10 cellular contexts compared by ENCODE assay signal in the genomic region with DNA sequence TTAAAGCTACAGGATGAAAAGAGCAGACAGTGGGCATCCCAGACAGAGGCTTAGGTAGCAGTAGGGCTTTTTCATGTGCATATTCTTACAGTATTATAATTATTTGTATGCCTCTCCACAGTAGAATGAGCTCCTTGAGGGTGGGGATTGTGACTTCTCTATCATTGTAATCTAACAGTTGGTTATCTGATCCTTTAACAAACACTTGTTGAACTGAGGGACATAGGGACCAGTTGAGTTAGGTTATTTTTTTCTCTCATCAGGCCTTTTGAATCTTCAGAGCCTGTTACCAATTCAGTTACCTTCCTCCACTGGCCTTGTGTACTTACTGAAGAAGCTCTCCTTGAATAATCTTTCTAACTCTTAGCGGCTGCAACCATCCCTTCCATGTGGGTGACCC. TPM values are rescaled to one million over a fixed set of nuclear protein-coding genes. Genes with fewer than 3 reads are reported as not detected.
DNase-seq lines count a peak whose midpoint lies in the region; ATAC-seq and TF ChIP-seq lines count a peak whose summit lies in the region.
"Had no signal": no experiment of that assay in that cellular context is flagged by ENCODE, and none has a peak within 500 bp of the region (broad histone marks: within the 10 kb centered on the region; RNA-seq: fewer than 3 reads in every experiment).

No MANE protein-coding gene starts in this region.

- H3K27ac Mint-ChIP-seq in CD8-positive, alpha-beta T cell = peak overlapping the region; percentile 99
- peak overlapping the region; percentile 100 for H3K27ac Mint-ChIP-seq in activated naive CD8-positive, alpha-beta T cell treated with anti-CD3 and anti-CD28 coated beads for 36 hours
- peak overlapping the region; percentile 100 for H3K27ac Mint-ChIP-seq in mesothelial cell of epicardium

- H3K4me1 Mint-ChIP-seq in CD8-positive, alpha-beta T cell (ENCODE audit: low read depth) = peaks cover 73% of the 10 kb centered on the region
- H3K4me1 Mint-ChIP-seq in activated naive CD8-positive, alpha-beta T cell treated with anti-CD3 and anti-CD28 coated beads for 36 hours = peaks cover 50% of the 10 kb centered on the region
- peaks cover 44% of the 10 kb centered on the region for H3K4me1 Mint-ChIP-seq in mesothelial cell of epicardium

- no peaks in the 10 kb centered on the region for H3K27me3 ChIP-seq in CD8-positive, alpha-beta T cell (ENCODE audit: insufficient read depth, low read length)
- no peaks in the 10 kb centered on the region for H3K27me3 ChIP-seq in HUES6 (ENCODE audit: control insufficient read depth, insufficient read depth, low read length)

- no peaks in the 10 kb centered on the region for H3K36me3 ChIP-seq in CD8-positive, alpha-beta T cell (ENCODE audit: insufficient read depth, low read length)
- peaks cover 37% of the 10 kb centered on the region for H3K36me3 ChIP-seq in HUES6 (ENCODE audit: control insufficient read depth, insufficient read depth, low read length)

- H3K4me1 ChIP-seq in CD8-positive, alpha-beta T cell (ENCODE audit: insufficient read depth, low read length) = peaks cover 41% of the 10 kb centered on the region
- peaks cover 26% of the 10 kb centered on the region; the same call in 1 of the 2 replicates for H3K4me1 ChIP-seq in HUES6 (ENCODE audit: control insufficient read depth, insufficient read depth, low read length)

- CTCF ChIA-PET in CD8-positive, alpha-beta T cell (lab: Charles Lee) = interaction anchor here (0.6 to 2.7 kb wide), 6 partner anchors 24 to 530 kb away, joined by 3 to 15 read pairs (median 6); a partner anchor contains a TSS

- H3K9me3 ChIP-seq in CD8-positive, alpha-beta T cell (ENCODE audit: low read length) = no peaks in the 10 kb centered on the region
- no peaks in the 10 kb centered on the region for H3K9me3 ChIP-seq in HUES6 (ENCODE audit: control insufficient read depth, insufficient read depth, low read depth, low read length)

- peaks cover 42% of the 10 kb centered on the region for H3K36me3 Mint-ChIP-seq in CD8-positive, alpha-beta T cell
- peaks cover 23% of the 10 kb centered on the region for H3K36me3 Mint-ChIP-seq in activated naive CD8-positive, alpha-beta T cell treated with anti-CD3 and anti-CD28 coated beads for 36 hours
- H3K36me3 Mint-ChIP-seq in mesothelial cell of epicardium = peaks cover 18% of the 10 kb centered on the region

- POLR2A ChIA-PET in CD8-positive, alpha-beta T cell (lab: Charles Lee) = interaction anchor here (1.2 to 2.5 kb wide), 3 partner anchors 55 to 285 kb away, joined by 3 to 65 read pairs (median 7); a partner anchor contains a TSS

- peak overlapping the region; percentile 96 for H3K4me3 Mint-ChIP-seq in CD8-positive, alpha-beta T cell
- peak overlapping the region; percentile 91 for H3K4me3 Mint-ChIP-seq in activated naive CD8-positive, alpha-beta T cell treated with anti-CD3 and anti-CD28 coated beads for 36 hours
- H3K4me3 Mint-ChIP-seq in mesothelial cell of epicardium = peak overlapping the region; percentile 98

- intact Hi-C loops in CD8-positive, alpha-beta T cell (cut with DNase I, micrococcal nuclease) = loop anchor here (2.0 to 10.0 kb wide), 14 partner anchors 223 to 1678 kb away; a partner anchor contains a TSS

- no peak for ATAC-seq in CD8-positive, alpha-beta T cell
- no peak for ATAC-seq in GM19328 (IDR thresholded peaks at IDR 0.05; ENCODE audit: unreplicated experiment)

- H3K27ac ChIP-seq in CD8-positive, alpha-beta T cell (ENCODE audit: low read depth, low read length) = no peak overlapping the region
- no peak overlapping the region for H3K27ac ChIP-seq in HUES6 (ENCODE audit: low read depth, low read length)

- peak overlapping the region; percentile 98 for H3K9ac ChIP-seq in HUES6 (ENCODE audit: low read length)

- H3K4me3 ChIP-seq in CD8-positive, alpha-beta T cell (ENCODE audit: low read depth, low read length) = no peak overlapping the region
- H3K4me3 ChIP-seq in HUES6 (ENCODE audit: low read depth, low read length) = peak overlapping the region; percentile 95

- H3K9me3 Mint-ChIP-seq in CD8-positive, alpha-beta T cell = no peaks in the 10 kb centered on the region
- no peaks in the 10 kb centered on the region for H3K9me3 Mint-ChIP-seq in activated naive CD8-positive, alpha-beta T cell treated with anti-CD3 and anti-CD28 coated beads for 36 hours
- no peaks in the 10 kb centered on the region for H3K9me3 Mint-ChIP-seq in mesothelial cell of epicardium

- H3K27me3 Mint-ChIP-seq in CD8-positive, alpha-beta T cell (ENCODE audit: low read depth) = no peaks in the 10 kb centered on the region
- H3K27me3 Mint-ChIP-seq in activated naive CD8-positive, alpha-beta T cell treated with anti-CD3 and anti-CD28 coated beads for 36 hours = no peaks in the 10 kb centered on the region
- no peaks in the 10 kb centered on the region for H3K27me3 Mint-ChIP-seq in mesothelial cell of epicardium (ENCODE audit: low read depth)

- DNase-seq in CD8-positive, alpha-beta T cell = no peak
- DNase-seq in activated naive CD8-positive, alpha-beta T cell treated with anti-CD3 and anti-CD28 coated beads for 36 hours = no peak
- DNase-seq in mesothelial cell of epicardium (ENCODE audit: low spot score in 2 of 2, unreplicated experiment in 2 of 2) (no peak), T-helper 9 cell (no peak), cerebellar nuclear complex (lab: John Stamatoyannopoulos, UW) (no peak)
- no peak for DNase-seq in activated CD4-positive, CD25-positive, alpha-beta regulatory T cell treated with anti-CD3 and anti-CD28 coated beads, Interleukin-2, amount 50 U/mL, for 72 hours
- DNase-seq: cortex of kidney, DMS79 had no signal

- no peak for TF ChIP-seq CTCF in CD8-positive, alpha-beta T cell (IDR thresholded peaks at IDR 0.05)
- TF ChIP-seq CTCF in mesothelial cell of epicardium (IDR thresholded peaks at IDR 0.05; ENCODE audit: unreplicated experiment) = no peak

RNA-seq across cellular contexts. Expression of a gene that starts 1.2 kb away (rescaled TPM):
- 1 to 10 TPM; 7.5 to 8.3 TPM for total RNA-seq in CD8-positive, alpha-beta T cell
- 10 to 100 TPM; 26.3 to 27.2 TPM for total RNA-seq in activated naive CD8-positive, alpha-beta T cell treated with anti-CD3 and anti-CD28 coated beads for 36 hours
- total RNA-seq in mesothelial cell of epicardium = 9.6 to 10.9 TPM (median 9.7 TPM) in 3 replicates

RNA-seq across cellular contexts. Expression of a gene that starts 1.4 kb away (rescaled TPM):
- 10 to 100 TPM; 51.5 to 56.5 TPM for total RNA-seq in CD8-positive, alpha-beta T cell
- 10 to 100 TPM; 19.8 to 25.4 TPM for total RNA-seq in activated naive CD8-positive, alpha-beta T cell treated with anti-CD3 and anti-CD28 coated beads for 36 hours
- total RNA-seq in mesothelial cell of epicardium = 47.5 to 52.0 TPM (median 47.8 TPM) in 3 replicates

RNA-seq across cellular contexts. Expression of a gene that starts 54.9 kb away (rescaled TPM):
- 10 to 100 TPM; 20.1 to 24.3 TPM for total RNA-seq in CD8-positive, alpha-beta T cell
- 10 to 100 TPM; 26.8 to 27.0 TPM for total RNA-seq in activated naive CD8-positive, alpha-beta T cell treated with anti-CD3 and anti-CD28 coated beads for 36 hours
- 50.0 to 52.5 TPM (median 51.5 TPM) in 3 replicates for total RNA-seq in mesothelial cell of epicardium

RNA-seq across cellular contexts. Expression of a gene that starts 55.1 kb away (rescaled TPM):
- total RNA-seq in CD8-positive, alpha-beta T cell = 1 to 10 TPM in 1 of 2 experiments, under 1 TPM in 1; 0.71 to 1.7 TPM
- total RNA-seq in activated naive CD8-positive, alpha-beta T cell treated with anti-CD3 and anti-CD28 coated beads for 36 hours = 10 to 100 TPM; 27.7 to 29.8 TPM
- total RNA-seq in mesothelial cell of epicardium = 7.1 to 7.3 TPM (median 7.3 TPM) in 3 replicates
